In the genomic region with DNA sequence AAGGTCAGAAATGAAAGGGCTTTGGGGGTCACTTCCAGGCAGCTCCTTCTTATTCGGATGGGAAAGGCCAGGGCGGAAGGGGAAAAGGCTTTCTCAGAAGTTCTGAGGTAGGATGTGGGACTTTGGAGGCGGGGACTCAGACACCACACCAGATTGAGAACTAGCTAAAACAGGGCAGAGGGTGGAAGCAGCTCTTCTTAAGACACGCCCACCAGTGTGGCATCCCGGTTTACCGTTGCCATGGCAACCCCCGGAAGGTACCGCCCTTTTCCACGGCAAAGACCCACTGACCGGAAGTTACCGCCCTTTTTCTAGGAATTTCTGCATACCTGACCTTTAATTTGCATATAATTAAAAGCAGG, we compare ENCODE assay signal across 18 cellular contexts. TPM values are rescaled to one million over a fixed set of nuclear protein-coding genes. Genes with fewer than 3 reads are reported as not detected.
DNase-seq lines count a peak whose midpoint lies in the region; ATAC-seq, FAIRE-seq and TF ChIP-seq lines count a peak whose summit lies in the region.
"Had no signal": no experiment of that assay in that cellular context is flagged by ENCODE, and none has a peak within 500 bp of the region (broad histone marks: within the 10 kb centered on the region; RNA-seq: fewer than 3 reads in every experiment).

No MANE protein-coding gene starts in this region.

- H3K36me3 ChIP-seq in HepG2 (replicated peaks in 1 of 2; ENCODE audit: control insufficient read depth in 1 of 2, insufficient read depth in 2 of 2, low read length in 2 of 2), result no peaks in the 10 kb centered on the region
- H3K36me3 ChIP-seq: breast epithelium, gastroesophageal sphincter had no signal

- DNase-seq in CD14-positive monocyte (ENCODE audit: low spot score) (peak; percentile 65), HT1080 (ENCODE audit: low read depth) (peak; percentile 26), SK-MEL-5 (ENCODE audit: low read depth, low spot score) (peak; percentile 30), HepG2 (ENCODE audit: low spot score) (no peak), dermis blood vessel endothelial cell (no peak), occipital lobe (lab: John Stamatoyannopoulos, UW) (no peak), KG1 (lab: John Stamatoyannopoulos, UW) (no peak)
- DNase-seq: activated CD4-positive, alpha-beta T cell treated with anti-CD3 and anti-CD28 coated beads, Interleukin-2, amount 50 U/mL, for 1 hour; NK-92 treated with Interleukin-12 subunit alpha and Interleukin-12 subunit beta, amount 100 ng/mL, for 24 hours; stimulated activated CD4-positive, alpha-beta T cell treated with anti-CD3 and anti-CD28 coated beads, Interleukin-4, amount 100 ng/mL, for 1 hour; stimulated activated naive CD8-positive, alpha-beta T cell treated with anti-CD3 and anti-CD28 coated beads, Interleukin-15, Interleukin-2, amounts not matched to agents 100 U/mL and 50 U/mL, for 24 hours had no signal

- no peak for ATAC-seq in HepG2
- ATAC-seq in HG03342 (IDR thresholded peaks at IDR 0.05; ENCODE audit: unreplicated experiment), result no peak
- ATAC-seq: gastroesophageal sphincter; stimulated activated naive CD8-positive, alpha-beta T cell treated with anti-CD3 and anti-CD28 coated beads, Interleukin-15, Interleukin-2, amounts not matched to agents 100 U/mL and 50 U/mL, for 24 hours had no signal

- in situ Hi-C loops in SK-MEL-5 (cut with HindIII; ENCODE audit: low pct_unique_long_range_greater_than_20kb, low sequenced_read_pairs) (no loop called here), HepG2 (cut with HindIII; ENCODE audit: extremely low pct_ligation_motif_present, low pct_unique_long_range_greater_than_20kb) (no loop called here)

- WGBS in HepG2 (ENCODE audit: low lambda C conversion rate), result 21% methylated on average over 10 of the region's 11 CpGs

- no peaks in the 10 kb centered on the region for H3K4me1 ChIP-seq in HepG2 (ENCODE audit: insufficient read depth, low read length)
- H3K4me1 ChIP-seq: breast epithelium, gastroesophageal sphincter had no signal

- TF ChIP-seq EP300 in HepG2 (IDR thresholded peaks at IDR 0.05; ENCODE audit: low read depth in 2 of 2, low read length in 2 of 2) (no peak), HepG2 (CRISPR knock-in tag; IDR thresholded peaks at IDR 0.05; ENCODE audit: borderline replicate concordance) (no peak)

- no peak for FAIRE-seq in HepG2 (lab: Jason Lieb, UNC)
- FAIRE-seq: endometrium had no signal

- H2AFZ ChIP-seq in HepG2 (ENCODE audit: low read length), result no peak overlapping the region

- peaks cover 3 to 13% of the 10 kb centered on the region in 2 experiments; a peak in 3 of 5 replicates for H3K27me3 ChIP-seq in HepG2 (ENCODE audit: control insufficient read depth in 1 of 2, insufficient read depth in 2 of 2, low read length in 2 of 2)

- peak overlapping the region; percentile 61 to 80 for H3K4me3 Mint-ChIP-seq in CD14-positive monocyte

- H3K4me2 ChIP-seq in HepG2 (ENCODE audit: low read depth, low read length), result no peak overlapping the region

- no peak overlapping the region for H3K27ac ChIP-seq in HepG2 (ENCODE audit: extremely low read length, insufficient read depth, low read length)
- H3K27ac ChIP-seq: breast epithelium, gastroesophageal sphincter had no signal

- peaks cover 0 to 4% (median 0%) of the 10 kb centered on the region in 7 donors for H3K9me3 Mint-ChIP-seq in CD14-positive monocyte

- CTCF ChIA-PET in HepG2 (lab: Yijun Ruan, JAX; ENCODE audit: low intra/inter-chr PET ratio, low total read pairs), result no interaction called here

- H3K4me3 ChIP-seq in HepG2 (replicated peaks in 1 of 3; ENCODE audit: insufficient read depth in 1 of 3, low read depth in 2 of 3, low read length in 3 of 3), result no peak overlapping the region
- H3K4me3 ChIP-seq: breast epithelium, gastroesophageal sphincter had no signal

- POLR2A ChIA-PET in HepG2 (lab: Yijun Ruan, JAX), result no interaction called here

- TF ChIP-seq RAD21 in HepG2 (CRISPR knock-in tag; IDR thresholded peaks at IDR 0.05), result no peak

- no peak overlapping the region for H3K9ac ChIP-seq in HepG2 (ENCODE audit: insufficient read depth, low read depth, low read length)

- no peaks in the 10 kb centered on the region for H4K20me1 ChIP-seq in HepG2 (ENCODE audit: insufficient read depth, low read length)

- peak overlapping the region; percentile 95 to 99 (median 98) for H3K27ac Mint-ChIP-seq in CD14-positive monocyte

- no peak for TF ChIP-seq CTCF in CD14-positive monocyte (IDR thresholded peaks at IDR 0.05)
- TF ChIP-seq CTCF in HepG2 (CRISPR knock-in tag; IDR thresholded peaks at IDR 0.05), result no peak

- H3K27me3 Mint-ChIP-seq in CD14-positive monocyte (ENCODE audit: low read depth in 3 of 3), result peaks cover 3 to 8% (median 4%) of the 10 kb centered on the region in 3 donors

- H3K4me1 Mint-ChIP-seq in CD14-positive monocyte, result peaks cover 65% of the 10 kb centered on the region

- peaks cover 6 to 7% of the 10 kb centered on the region in 2 donors for H3K36me3 Mint-ChIP-seq in CD14-positive monocyte

- intact Hi-C loops in CD14-positive monocyte (cut with micrococcal nuclease), result loop anchor here in 1 of 2 donors (5.0 to 10.0 kb wide), 2 partner anchors 34 to 52 kb away; partner anchors contain the start of gene LILRB2
- intact Hi-C loops in HepG2 (cut with micrococcal nuclease; ENCODE audit: unreplicated experiment), result no loop called here

- BruUV-seq in HepG2 (replicated peaks; lab: Mats Ljungman, UMichigan), result no TSS peak

- H3K79me2 ChIP-seq in HepG2 (ENCODE audit: insufficient read depth, low read length), result no peaks in the 10 kb centered on the region

- no peak for TF ChIP-seq POLR2A in HepG2 (IDR thresholded peaks at IDR 0.05; ENCODE audit: insufficient read depth in 1 of 2, low read depth in 2 of 2, low read length in 2 of 2)

- H3K9me3 ChIP-seq in HepG2 (ENCODE audit: low read length), result no peaks in the 10 kb centered on the region
- H3K9me3 ChIP-seq: breast epithelium, gastroesophageal sphincter had no signal

RNA-seq across cellular contexts. Expression of gene LILRA5, which starts 3.8 kb away (rescaled TPM):
- 100 to 1,000 TPM; 516 to 580 TPM for polyA plus RNA-seq in CD14-positive monocyte
- not detected in 2 replicates for total RNA-seq in HT1080 (2014; rRNA removed; shearing (Covaris generic))
- not detected in 2 replicates for polyA plus RNA-seq in HT1080 (2015; cell fraction: cytosol; rRNA removed)
- polyA plus RNA-seq in HT1080 (2015; cell fraction: nucleus; rRNA removed), result not detected in 2 replicates
- total RNA-seq in SK-MEL-5 (2014; rRNA removed; shearing (Covaris generic)), result not detected in 2 replicates
- not detected in 2 replicates for polyA plus RNA-seq in SK-MEL-5 (2015; cell fraction: cytosol; rRNA removed)
- not detected in 2 replicates for polyA plus RNA-seq in SK-MEL-5 (2015; cell fraction: nucleus; rRNA removed)
- total RNA-seq in HepG2 (2016; rRNA removed; fragmentation: Illumina TruSeq; extraction: Trizol), result not detected in 2 replicates
- not detected in 2 replicates for total RNA-seq in HepG2 (2016; cell fraction: cytosol; rRNA removed; fragmentation: Illumina TruSeq; extraction: Trizol; ENCODE audit: low read depth)
- total RNA-seq in HepG2 (2016; cell fraction: insoluble cytoplasmic fraction; rRNA removed; fragmentation: Illumina TruSeq; extraction: Trizol), result not detected in 2 replicates
- total RNA-seq in HepG2 (2016; cell fraction: membrane; rRNA removed; fragmentation: Illumina TruSeq; extraction: Trizol), result not detected in 2 replicates
- not detected in 2 replicates for total RNA-seq in HepG2 (2016; cell fraction: nucleus; rRNA removed; fragmentation: Illumina TruSeq; extraction: Trizol)
- polyA plus RNA-seq in HepG2 (2011; rRNA removed), result not detected in 2 replicates
- polyA plus RNA-seq in HepG2 (2011; cell fraction: cytosol; rRNA removed), result not detected in 2 replicates
- not detected in 2 replicates for polyA plus RNA-seq in HepG2 (2011; cell fraction: nucleus; rRNA removed)
- polyA plus RNA-seq in HepG2 (2012), result not detected in 2 replicates
- not detected in 2 replicates for polyA plus RNA-seq in HepG2 (2016; cell fraction: cytosol; fragmentation: Illumina TruSeq; extraction: Trizol; ENCODE audit: low read depth)
- polyA plus RNA-seq in HepG2 (2016; cell fraction: insoluble cytoplasmic fraction; fragmentation: Illumina TruSeq; extraction: Trizol; ENCODE audit: low read depth), result not detected in 2 replicates
- polyA plus RNA-seq in HepG2 (2016; cell fraction: membrane; fragmentation: Illumina TruSeq; extraction: Trizol; ENCODE audit: low read depth), result not detected in 2 replicates
- not detected in 2 replicates for polyA plus RNA-seq in HepG2 (2016; cell fraction: nucleus; fragmentation: Illumina TruSeq; extraction: Trizol; ENCODE audit: insufficient read depth, low read depth)
- not detected in 2 replicates for polyA minus RNA-seq in HepG2 (2011; rRNA and poly(A)+ RNA removed; ENCODE audit: low replicate concordance)
- not detected in 2 replicates for polyA minus RNA-seq in HepG2 (2011; cell fraction: cytosol; rRNA and poly(A)+ RNA removed)
- not detected in 2 replicates for polyA minus RNA-seq in HepG2 (2011; cell fraction: nucleus; rRNA and poly(A)+ RNA removed)
- total RNA-seq in dermis blood vessel endothelial cell, result not detected in 2 replicates
- total RNA-seq in occipital lobe, result 0.78 TPM
- total RNA-seq: lung microvascular endothelial cell; T-helper 1 cell treated with Interleukin-12 subunit alpha and Interleukin-12 subunit beta and Interleukin-4 antibody, amounts not matched to agents 30 ng/mL and 1 ng/mL, for 36 hours had no signal
- polyA plus RNA-seq: BJ had no signal

RNA-seq across cellular contexts. Expression of gene LILRA4, which starts 22.2 kb away (rescaled TPM):
- polyA plus RNA-seq in CD14-positive monocyte (1 to 10 TPM; 2.2 to 3.4 TPM), HepG2 (2011; rRNA removed) (0.07 and 0.72 TPM in 2 replicates)
- total RNA-seq in HT1080 (2014; rRNA removed; shearing (Covaris generic)), result not detected in 2 replicates
- not detected in 2 replicates for polyA plus RNA-seq in HT1080 (2015; cell fraction: cytosol; rRNA removed)
- not detected in 2 replicates for polyA plus RNA-seq in HT1080 (2015; cell fraction: nucleus; rRNA removed)
- total RNA-seq in SK-MEL-5 (2014; rRNA removed; shearing (Covaris generic)), result not detected in 2 replicates
- not detected in 2 replicates for polyA plus RNA-seq in SK-MEL-5 (2015; cell fraction: cytosol; rRNA removed)
- not detected in 2 replicates for polyA plus RNA-seq in SK-MEL-5 (2015; cell fraction: nucleus; rRNA removed)
- total RNA-seq in HepG2 (2016; rRNA removed; fragmentation: Illumina TruSeq; extraction: Trizol) (not detected in 2 replicates), dermis blood vessel endothelial cell (not detected in 2 replicates), occipital lobe (0.16 TPM)
- total RNA-seq in HepG2 (2016; cell fraction: cytosol; rRNA removed; fragmentation: Illumina TruSeq; extraction: Trizol; ENCODE audit: low read depth), result not detected in 2 replicates
- total RNA-seq in HepG2 (2016; cell fraction: insoluble cytoplasmic fraction; rRNA removed; fragmentation: Illumina TruSeq; extraction: Trizol), result not detected in 2 replicates
- not detected in 2 replicates for total RNA-seq in HepG2 (2016; cell fraction: membrane; rRNA removed; fragmentation: Illumina TruSeq; extraction: Trizol)
- total RNA-seq in HepG2 (2016; cell fraction: nucleus; rRNA removed; fragmentation: Illumina TruSeq; extraction: Trizol), result not detected in 2 replicates
- polyA plus RNA-seq in HepG2 (2011; cell fraction: cytosol; rRNA removed), result 0.48 TPM in 1 of 2 replicates, not detected in the other
- polyA plus RNA-seq in HepG2 (2011; cell fraction: nucleus; rRNA removed), result 0.09 and 0.10 TPM in 2 replicates
- not detected in 2 replicates for polyA plus RNA-seq in HepG2 (2012)
- not detected in 2 replicates for polyA plus RNA-seq in HepG2 (2016; cell fraction: cytosol; fragmentation: Illumina TruSeq; extraction: Trizol; ENCODE audit: low read depth)
- polyA plus RNA-seq in HepG2 (2016; cell fraction: insoluble cytoplasmic fraction; fragmentation: Illumina TruSeq; extraction: Trizol; ENCODE audit: low read depth), result not detected in 2 replicates
- not detected in 2 replicates for polyA plus RNA-seq in HepG2 (2016; cell fraction: membrane; fragmentation: Illumina TruSeq; extraction: Trizol; ENCODE audit: low read depth)
- not detected in 2 replicates for polyA plus RNA-seq in HepG2 (2016; cell fraction: nucleus; fragmentation: Illumina TruSeq; extraction: Trizol; ENCODE audit: insufficient read depth, low read depth)
- polyA minus RNA-seq in HepG2 (2011; rRNA and poly(A)+ RNA removed; ENCODE audit: low replicate concordance), result 2.2 TPM in 1 of 2 replicates, not detected in the other
- not detected in 2 replicates for polyA minus RNA-seq in HepG2 (2011; cell fraction: cytosol; rRNA and poly(A)+ RNA removed)
- polyA minus RNA-seq in HepG2 (2011; cell fraction: nucleus; rRNA and poly(A)+ RNA removed), result not detected in 2 replicates
- total RNA-seq: gastroesophageal sphincter; lung microvascular endothelial cell; T-helper 1 cell treated with Interleukin-12 subunit alpha and Interleukin-12 subunit beta and Interleukin-4 antibody, amounts not matched to agents 30 ng/mL and 1 ng/mL, for 36 hours had no signal
- polyA plus RNA-seq: BJ had no signal

RNA-seq across cellular contexts. Expression of gene LILRB2, which starts 35.8 kb away (rescaled TPM):
- polyA plus RNA-seq in CD14-positive monocyte, result 100 to 1,000 TPM; 111 to 172 TPM
- total RNA-seq in HT1080 (2014; rRNA removed; shearing (Covaris generic)), result not detected in 2 replicates
- not detected in 2 replicates for polyA plus RNA-seq in HT1080 (2015; cell fraction: cytosol; rRNA removed)
- polyA plus RNA-seq in HT1080 (2015; cell fraction: nucleus; rRNA removed), result not detected in 2 replicates
- total RNA-seq in SK-MEL-5 (2014; rRNA removed; shearing (Covaris generic)), result not detected in 2 replicates
- polyA plus RNA-seq in SK-MEL-5 (2015; cell fraction: cytosol; rRNA removed), result not detected in 2 replicates
- not detected in 2 replicates for polyA plus RNA-seq in SK-MEL-5 (2015; cell fraction: nucleus; rRNA removed)
- total RNA-seq in HepG2 (2016; rRNA removed; fragmentation: Illumina TruSeq; extraction: Trizol), result not detected in 2 replicates
- total RNA-seq in HepG2 (2016; cell fraction: cytosol; rRNA removed; fragmentation: Illumina TruSeq; extraction: Trizol; ENCODE audit: low read depth), result not detected in 2 replicates
- not detected in 2 replicates for total RNA-seq in HepG2 (2016; cell fraction: insoluble cytoplasmic fraction; rRNA removed; fragmentation: Illumina TruSeq; extraction: Trizol)
- total RNA-seq in HepG2 (2016; cell fraction: membrane; rRNA removed; fragmentation: Illumina TruSeq; extraction: Trizol), result not detected in 2 replicates
- not detected in 2 replicates for total RNA-seq in HepG2 (2016; cell fraction: nucleus; rRNA removed; fragmentation: Illumina TruSeq; extraction: Trizol)
- polyA plus RNA-seq in HepG2 (2011; rRNA removed), result not detected in 2 replicates
- not detected in 2 replicates for polyA plus RNA-seq in HepG2 (2011; cell fraction: cytosol; rRNA removed)
- polyA plus RNA-seq in HepG2 (2011; cell fraction: nucleus; rRNA removed), result not detected in 2 replicates
- not detected in 2 replicates for polyA plus RNA-seq in HepG2 (2012)
- polyA plus RNA-seq in HepG2 (2016; cell fraction: cytosol; fragmentation: Illumina TruSeq; extraction: Trizol; ENCODE audit: low read depth), result not detected in 2 replicates
- polyA plus RNA-seq in HepG2 (2016; cell fraction: insoluble cytoplasmic fraction; fragmentation: Illumina TruSeq; extraction: Trizol; ENCODE audit: low read depth), result not detected in 2 replicates
- not detected in 2 replicates for polyA plus RNA-seq in HepG2 (2016; cell fraction: membrane; fragmentation: Illumina TruSeq; extraction: Trizol; ENCODE audit: low read depth)
- not detected in 2 replicates for polyA plus RNA-seq in HepG2 (2016; cell fraction: nucleus; fragmentation: Illumina TruSeq; extraction: Trizol; ENCODE audit: insufficient read depth, low read depth)
- polyA minus RNA-seq in HepG2 (2011; rRNA and poly(A)+ RNA removed; ENCODE audit: low replicate concordance), result not detected in 2 replicates
- not detected in 2 replicates for polyA minus RNA-seq in HepG2 (2011; cell fraction: cytosol; rRNA and poly(A)+ RNA removed)
- polyA minus RNA-seq in HepG2 (2011; cell fraction: nucleus; rRNA and poly(A)+ RNA removed), result not detected in 2 replicates
- total RNA-seq in dermis blood vessel endothelial cell, result not detected in 2 replicates
- total RNA-seq in occipital lobe, result not detected
- total RNA-seq: lung microvascular endothelial cell; T-helper 1 cell treated with Interleukin-12 subunit alpha and Interleukin-12 subunit beta and Interleukin-4 antibody, amounts not matched to agents 30 ng/mL and 1 ng/mL, for 36 hours had no signal
- polyA plus RNA-seq: BJ had no signal

RNA-seq across cellular contexts. Expression of gene LAIR1, which starts 48.0 kb away (rescaled TPM):
- polyA plus RNA-seq in CD14-positive monocyte, result 10 to 100 TPM; 48.0 to 73.8 TPM
- not detected in 2 replicates for total RNA-seq in HT1080 (2014; rRNA removed; shearing (Covaris generic))
- polyA plus RNA-seq in HT1080 (2015; cell fraction: cytosol; rRNA removed), result not detected in 2 replicates
- not detected in 2 replicates for polyA plus RNA-seq in HT1080 (2015; cell fraction: nucleus; rRNA removed)
- not detected in 2 replicates for total RNA-seq in SK-MEL-5 (2014; rRNA removed; shearing (Covaris generic))
- 0.48 TPM in 1 of 2 replicates, not detected in the other for polyA plus RNA-seq in SK-MEL-5 (2015; cell fraction: cytosol; rRNA removed)
- 0.43 TPM in 1 of 2 replicates, not detected in the other for polyA plus RNA-seq in SK-MEL-5 (2015; cell fraction: nucleus; rRNA removed)
- total RNA-seq in HepG2 (2016; rRNA removed; fragmentation: Illumina TruSeq; extraction: Trizol), result 0.70 and 1.2 TPM in 2 replicates
- 0.26 and 0.51 TPM in 2 replicates for total RNA-seq in HepG2 (2016; cell fraction: cytosol; rRNA removed; fragmentation: Illumina TruSeq; extraction: Trizol; ENCODE audit: low read depth)
- total RNA-seq in HepG2 (2016; cell fraction: insoluble cytoplasmic fraction; rRNA removed; fragmentation: Illumina TruSeq; extraction: Trizol), result 0.95 and 1.0 TPM in 2 replicates
- total RNA-seq in HepG2 (2016; cell fraction: membrane; rRNA removed; fragmentation: Illumina TruSeq; extraction: Trizol), result 0.79 and 1.1 TPM in 2 replicates
- 1.8 and 3.2 TPM in 2 replicates for total RNA-seq in HepG2 (2016; cell fraction: nucleus; rRNA removed; fragmentation: Illumina TruSeq; extraction: Trizol)
- polyA plus RNA-seq in HepG2 (2011; rRNA removed), result 0.75 and 1.1 TPM in 2 replicates
- 0.64 and 0.74 TPM in 2 replicates for polyA plus RNA-seq in HepG2 (2011; cell fraction: cytosol; rRNA removed)
- polyA plus RNA-seq in HepG2 (2011; cell fraction: nucleus; rRNA removed), result 1.1 and 1.5 TPM in 2 replicates
- polyA plus RNA-seq in HepG2 (2012), result 0.17 TPM in 1 of 2 replicates, not detected in the other
- polyA plus RNA-seq in HepG2 (2016; cell fraction: cytosol; fragmentation: Illumina TruSeq; extraction: Trizol; ENCODE audit: low read depth), result 0.64 and 0.71 TPM in 2 replicates
- polyA plus RNA-seq in HepG2 (2016; cell fraction: insoluble cytoplasmic fraction; fragmentation: Illumina TruSeq; extraction: Trizol; ENCODE audit: low read depth), result 1.0 and 1.2 TPM in 2 replicates
- polyA plus RNA-seq in HepG2 (2016; cell fraction: membrane; fragmentation: Illumina TruSeq; extraction: Trizol; ENCODE audit: low read depth), result 1.2 and 1.6 TPM in 2 replicates
- polyA plus RNA-seq in HepG2 (2016; cell fraction: nucleus; fragmentation: Illumina TruSeq; extraction: Trizol; ENCODE audit: insufficient read depth, low read depth), result 2.8 and 3.2 TPM in 2 replicates
- 0.66 TPM in 1 of 2 replicates, not detected in the other for polyA minus RNA-seq in HepG2 (2011; rRNA and poly(A)+ RNA removed; ENCODE audit: low replicate concordance)
- 0.79 TPM in 1 of 2 replicates, not detected in the other for polyA minus RNA-seq in HepG2 (2011; cell fraction: cytosol; rRNA and poly(A)+ RNA removed)
- 0.90 and 2.0 TPM in 2 replicates for polyA minus RNA-seq in HepG2 (2011; cell fraction: nucleus; rRNA and poly(A)+ RNA removed)
- total RNA-seq in dermis blood vessel endothelial cell, result not detected in 2 replicates
- total RNA-seq in occipital lobe, result 1.1 TPM
- total RNA-seq: lung microvascular endothelial cell had no signal
- polyA plus RNA-seq: BJ had no signal

RNA-seq across cellular contexts. Expression of gene LILRB5, which starts 59.7 kb away (rescaled TPM):
- polyA plus RNA-seq in CD14-positive monocyte, result under 1 TPM; 0.14 to 0.17 TPM
- not detected in 2 replicates for total RNA-seq in HT1080 (2014; rRNA removed; shearing (Covaris generic))
- polyA plus RNA-seq in HT1080 (2015; cell fraction: cytosol; rRNA removed), result 0.06 TPM in 1 of 2 replicates, not detected in the other
- not detected in 2 replicates for polyA plus RNA-seq in HT1080 (2015; cell fraction: nucleus; rRNA removed)
- total RNA-seq in SK-MEL-5 (2014; rRNA removed; shearing (Covaris generic)), result not detected in 2 replicates
- polyA plus RNA-seq in SK-MEL-5 (2015; cell fraction: cytosol; rRNA removed), result not detected in 2 replicates
- polyA plus RNA-seq in SK-MEL-5 (2015; cell fraction: nucleus; rRNA removed), result 0.27 TPM in 1 of 2 replicates, not detected in the other
- total RNA-seq in HepG2 (2016; rRNA removed; fragmentation: Illumina TruSeq; extraction: Trizol), result not detected in 2 replicates
- total RNA-seq in HepG2 (2016; cell fraction: cytosol; rRNA removed; fragmentation: Illumina TruSeq; extraction: Trizol; ENCODE audit: low read depth), result not detected in 2 replicates
- not detected in 2 replicates for total RNA-seq in HepG2 (2016; cell fraction: insoluble cytoplasmic fraction; rRNA removed; fragmentation: Illumina TruSeq; extraction: Trizol)
- not detected in 2 replicates for total RNA-seq in HepG2 (2016; cell fraction: membrane; rRNA removed; fragmentation: Illumina TruSeq; extraction: Trizol)
- not detected in 2 replicates for total RNA-seq in HepG2 (2016; cell fraction: nucleus; rRNA removed; fragmentation: Illumina TruSeq; extraction: Trizol)
- polyA plus RNA-seq in HepG2 (2011; rRNA removed), result not detected in 2 replicates
- polyA plus RNA-seq in HepG2 (2011; cell fraction: cytosol; rRNA removed), result not detected in 2 replicates
- not detected in 2 replicates for polyA plus RNA-seq in HepG2 (2011; cell fraction: nucleus; rRNA removed)
- polyA plus RNA-seq in HepG2 (2012), result not detected in 2 replicates
- not detected in 2 replicates for polyA plus RNA-seq in HepG2 (2016; cell fraction: cytosol; fragmentation: Illumina TruSeq; extraction: Trizol; ENCODE audit: low read depth)
- not detected in 2 replicates for polyA plus RNA-seq in HepG2 (2016; cell fraction: insoluble cytoplasmic fraction; fragmentation: Illumina TruSeq; extraction: Trizol; ENCODE audit: low read depth)
- not detected in 2 replicates for polyA plus RNA-seq in HepG2 (2016; cell fraction: membrane; fragmentation: Illumina TruSeq; extraction: Trizol; ENCODE audit: low read depth)
- not detected in 2 replicates for polyA plus RNA-seq in HepG2 (2016; cell fraction: nucleus; fragmentation: Illumina TruSeq; extraction: Trizol; ENCODE audit: insufficient read depth, low read depth)
- not detected in 2 replicates for polyA minus RNA-seq in HepG2 (2011; rRNA and poly(A)+ RNA removed; ENCODE audit: low replicate concordance)
- polyA minus RNA-seq in HepG2 (2011; cell fraction: cytosol; rRNA and poly(A)+ RNA removed), result not detected in 2 replicates
- not detected in 2 replicates for polyA minus RNA-seq in HepG2 (2011; cell fraction: nucleus; rRNA and poly(A)+ RNA removed)
- total RNA-seq in dermis blood vessel endothelial cell, result not detected in 2 replicates
- total RNA-seq in occipital lobe, result 0.16 TPM
- total RNA-seq: lung microvascular endothelial cell; T-helper 1 cell treated with Interleukin-12 subunit alpha and Interleukin-12 subunit beta and Interleukin-4 antibody, amounts not matched to agents 30 ng/mL and 1 ng/mL, for 36 hours had no signal
- polyA plus RNA-seq: BJ had no signal

Comparison
In these comparisons a context has a peak if more than half of its experiments do, and no peak if none do; other contexts are left out.
1. DNase-seq: peak in CD14-positive monocyte (single experiment), HT1080 (single experiment) and SK-MEL-5 (single experiment); none in HepG2 (single experiment), dermis blood vessel endothelial cell (single experiment), occipital lobe (single experiment) and KG1 (single experiment).